Comparison of ENCODE assay signal across 7 cellular contexts in the genomic region with DNA sequence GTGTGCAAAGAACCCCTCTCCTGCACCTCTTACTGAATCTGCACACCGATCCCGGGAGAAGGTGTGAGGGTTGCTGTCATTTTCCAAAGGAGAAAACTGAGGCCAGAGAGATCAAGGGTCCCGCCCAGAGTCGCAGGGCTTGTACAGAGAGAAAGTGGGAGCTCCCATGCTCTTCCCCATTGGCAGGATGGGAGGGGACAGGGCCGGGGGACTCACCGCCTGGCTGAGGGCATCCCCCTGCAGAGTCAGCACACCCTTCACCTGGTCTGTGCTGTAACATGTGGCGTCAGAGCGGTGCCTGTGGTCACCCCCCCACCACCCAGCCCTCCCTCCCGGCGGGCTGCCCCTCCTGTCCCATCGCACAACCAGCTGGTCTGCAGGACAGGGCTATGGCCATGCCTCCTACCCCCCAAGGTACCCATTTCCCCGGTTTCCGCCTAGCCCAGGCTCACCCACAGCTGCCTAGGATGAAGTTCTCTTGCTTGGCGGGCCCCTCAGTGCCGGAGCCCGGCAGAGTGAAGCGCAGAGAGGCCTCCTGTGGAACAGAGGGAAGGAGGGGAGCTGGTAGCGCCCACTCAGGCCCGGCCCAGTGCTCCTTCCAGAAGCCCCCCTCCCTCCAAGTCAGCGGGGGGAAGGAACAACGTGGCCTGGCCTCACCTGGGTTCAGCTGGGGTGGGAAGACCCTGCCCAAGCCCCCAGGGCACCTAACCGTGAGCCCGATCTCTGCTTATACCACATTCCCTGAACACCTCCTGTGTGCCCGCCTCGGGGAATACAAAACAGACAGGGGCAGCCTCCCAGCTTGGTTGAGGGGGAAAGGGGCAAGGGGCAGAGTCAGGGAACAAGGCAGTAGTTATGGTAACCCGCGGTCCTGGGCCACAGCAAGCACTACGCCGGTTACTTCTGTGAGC. TPM values are rescaled to one million over a fixed set of nuclear protein-coding genes. Genes with fewer than 3 reads are reported as not detected.
A peak's percentile ranks its signal among the peaks of the same experiment; 100 is the strongest.
DNase-seq lines count a peak whose midpoint lies in the region; ATAC-seq and TF ChIP-seq lines count a peak whose summit lies in the region.

No MANE protein-coding gene starts in this region.

- no peaks in the 10 kb centered on the region for H3K9me3 Mint-ChIP-seq in activated CD4-positive, alpha-beta memory T cell treated with anti-CD3 and anti-CD28 coated beads, Interleukin-2, amount 10 ng/mL, durations not matched to agents 7 days and 5 days

- no peak for ATAC-seq in right cardiac atrium
- no peak for ATAC-seq in GM21367 (IDR thresholded peaks at IDR 0.05; ENCODE audit: unreplicated experiment)

- H3K36me3 ChIP-seq in smooth muscle cell (ENCODE audit: low read depth) = peaks cover 3% of the 10 kb centered on the region

- no peaks in the 10 kb centered on the region for H3K27me3 Mint-ChIP-seq in activated CD4-positive, alpha-beta memory T cell treated with anti-CD3 and anti-CD28 coated beads, Interleukin-2, amount 10 ng/mL, durations not matched to agents 7 days and 5 days

- POLR2A ChIA-PET in activated CD4-positive, alpha-beta memory T cell treated with anti-CD3 and anti-CD28 coated beads, Interleukin-2, amount 10 ng/mL, durations not matched to agents 7 days and 5 days (lab: Charles Lee) = interaction anchor here (1.3 to 1.7 kb wide), 5 partner anchors 32 to 262 kb away, joined by 3 to 6 read pairs (median 4); partner anchors contain the start of genes CDIP1 and MGRN1

- H3K36me3 Mint-ChIP-seq in activated CD4-positive, alpha-beta memory T cell treated with anti-CD3 and anti-CD28 coated beads, Interleukin-2, amount 10 ng/mL, durations not matched to agents 7 days and 5 days (ENCODE audit: low read depth) = peaks cover 15% of the 10 kb centered on the region

- H3K4me1 ChIP-seq in right cardiac atrium (ENCODE audit: control insufficient read depth, insufficient read depth, low read length) = no peaks in the 10 kb centered on the region
- peaks cover 8% of the 10 kb centered on the region for H3K4me1 ChIP-seq in smooth muscle cell (ENCODE audit: low read depth)

- H3K4me2 ChIP-seq in smooth muscle cell = peak overlapping the region; percentile 97

- H3K9ac ChIP-seq in smooth muscle cell (ENCODE audit: low read depth) = no peak overlapping the region

- no peaks in the 10 kb centered on the region for H4K20me1 ChIP-seq in smooth muscle cell (ENCODE audit: low read depth)

- peaks cover 24% of the 10 kb centered on the region for H3F3A ChIP-seq in smooth muscle cell (ENCODE audit: low read depth)

- peak overlapping the region; percentile 64 for H3K27ac ChIP-seq in right cardiac atrium (ENCODE audit: low read length)
- H3K27ac ChIP-seq in smooth muscle cell (ENCODE audit: low read depth) = no peak overlapping the region

- H3K27ac Mint-ChIP-seq in activated CD4-positive, alpha-beta memory T cell treated with anti-CD3 and anti-CD28 coated beads, Interleukin-2, amount 10 ng/mL, durations not matched to agents 7 days and 5 days = peak overlapping the region; percentile 61

- H3K4me3 Mint-ChIP-seq in activated CD4-positive, alpha-beta memory T cell treated with anti-CD3 and anti-CD28 coated beads, Interleukin-2, amount 10 ng/mL, durations not matched to agents 7 days and 5 days = peak overlapping the region; percentile 76

- no peak for TF ChIP-seq CTCF in HFF-Myc (IDR thresholded peaks at IDR 0.05; ENCODE audit: low read depth, low read length, missing control alignments)
- no peak for TF ChIP-seq CTCF in smooth muscle cell (IDR thresholded peaks at IDR 0.05; ENCODE audit: borderline replicate concordance, insufficient read depth, poor library complexity, severe bottlenecking)
- TF ChIP-seq CTCF in GM20000 (IDR thresholded peaks at IDR 0.05; ENCODE audit: extremely low read depth, missing control alignments) = no peak

- H3K4me3 ChIP-seq in HFF-Myc (replicated peaks; ENCODE audit: low read depth, low read length) (peak overlapping the region; percentile 58), right cardiac atrium (ENCODE audit: low read length) (peak overlapping the region; percentile 66), smooth muscle cell (peak overlapping the region; percentile 86)

- H3K79me2 ChIP-seq in smooth muscle cell (ENCODE audit: low read depth) = peaks cover 4% of the 10 kb centered on the region

- H3K9me3 ChIP-seq in right cardiac atrium (ENCODE audit: control insufficient read depth, low read length) (no peaks in the 10 kb centered on the region), smooth muscle cell (replicated peaks; ENCODE audit: low read depth) (no peaks in the 10 kb centered on the region)

- DNase-seq in HFF-Myc (ENCODE audit: extremely low read depth, low read depth) (no peak), right cardiac atrium (peak in 1 of 3 donors; percentile 58), smooth muscle cell (lab: John Stamatoyannopoulos, UW; ENCODE audit: unreplicated experiment) (no peak), GM20000 (ENCODE audit: low spot score) (no peak), HPDE6-E6E7 (ENCODE audit: extremely low spot score) (no peak)
- DNase-seq in activated CD4-positive, alpha-beta memory T cell treated with anti-CD3 and anti-CD28 coated beads, Interleukin-2, amount 10 ng/mL, durations not matched to agents 7 days and 5 days = no peak

- H3K27me3 ChIP-seq in right cardiac atrium (ENCODE audit: control insufficient read depth, insufficient read depth) = no peaks in the 10 kb centered on the region
- no peaks in the 10 kb centered on the region for H3K27me3 ChIP-seq in smooth muscle cell (ENCODE audit: low read depth)

- H3K4me1 Mint-ChIP-seq in activated CD4-positive, alpha-beta memory T cell treated with anti-CD3 and anti-CD28 coated beads, Interleukin-2, amount 10 ng/mL, durations not matched to agents 7 days and 5 days = peaks cover 23% of the 10 kb centered on the region

- H2AFZ ChIP-seq in smooth muscle cell (ENCODE audit: low read depth) = peak overlapping the region; percentile 64

- intact Hi-C loops in right cardiac atrium (cut with DNase I) = loop anchor here in 1 of 4 donors (10.0 kb wide), 1 partner anchor 153 kb away; the partner anchor contains the start of gene SEC14L5

- WGBS in right cardiac atrium = 56% methylated on average over 29 of the region's 29 CpGs
- 43% methylated on average over 20 of the region's 29 CpGs for WGBS in smooth muscle cell (ENCODE audit: low lambda C conversion rate)

- CTCF ChIA-PET in activated CD4-positive, alpha-beta memory T cell treated with anti-CD3 and anti-CD28 coated beads, Interleukin-2, amount 10 ng/mL, durations not matched to agents 7 days and 5 days (lab: Charles Lee) = interaction anchor here (0.5 to 1.9 kb wide), 3 partner anchors 67 to 177 kb away, joined by 4 to 9 read pairs (median 8); partner anchors contain the start of genes ANKS3, DNAAF8 and MGRN1

RNA-seq across cellular contexts. Expression of gene ROGDI, which starts 1.1 kb away (rescaled TPM):
- total RNA-seq in activated CD4-positive, alpha-beta memory T cell treated with anti-CD3 and anti-CD28 coated beads, Interleukin-2, amount 10 ng/mL, durations not matched to agents 7 days and 5 days = 1 to 10 TPM; 5.9 to 6.9 TPM
- total RNA-seq in right cardiac atrium = 10 to 100 TPM; 55.0 to 76.4 (median 65.3) TPM
- polyA plus RNA-seq in right cardiac atrium = 86.3 TPM
- 21.6 and 32.1 TPM in 2 replicates for total RNA-seq in smooth muscle cell
- polyA plus RNA-seq in smooth muscle cell = 45.6 and 48.7 TPM in 2 replicates

RNA-seq across cellular contexts. Expression of gene SMIM22, which starts 6.1 kb away (rescaled TPM):
- total RNA-seq in activated CD4-positive, alpha-beta memory T cell treated with anti-CD3 and anti-CD28 coated beads, Interleukin-2, amount 10 ng/mL, durations not matched to agents 7 days and 5 days = not detected
- total RNA-seq in right cardiac atrium (not detected), smooth muscle cell (not detected in 2 replicates)
- polyA plus RNA-seq in right cardiac atrium (not detected), smooth muscle cell (0.29 TPM in 1 of 2 replicates, not detected in the other)

RNA-seq across cellular contexts. Expression of gene SEPTIN12, which starts 13.2 kb away (rescaled TPM):
- not detected for total RNA-seq in activated CD4-positive, alpha-beta memory T cell treated with anti-CD3 and anti-CD28 coated beads, Interleukin-2, amount 10 ng/mL, durations not matched to agents 7 days and 5 days
- total RNA-seq in right cardiac atrium = under 1 TPM in 1 of 4 donors, not detected in 3; 0.64 TPM
- polyA plus RNA-seq in right cardiac atrium = not detected
- total RNA-seq in smooth muscle cell = not detected in 2 replicates
- polyA plus RNA-seq in smooth muscle cell = 0.52 TPM in 1 of 2 replicates, not detected in the other

RNA-seq across cellular contexts. Expression of gene ZNF500, which starts 34.3 kb away (rescaled TPM):
- total RNA-seq in activated CD4-positive, alpha-beta memory T cell treated with anti-CD3 and anti-CD28 coated beads, Interleukin-2, amount 10 ng/mL, durations not matched to agents 7 days and 5 days = 10 to 100 TPM; 14.7 to 15.3 TPM
- 10 to 100 TPM in 1 of 4 donors, 1 to 10 TPM in 3; 6.8 to 10.7 (median 8.6) TPM for total RNA-seq in right cardiac atrium
- 7.2 TPM for polyA plus RNA-seq in right cardiac atrium
- 4.1 and 5.3 TPM in 2 replicates for total RNA-seq in smooth muscle cell
- 7.1 and 10.1 TPM in 2 replicates for polyA plus RNA-seq in smooth muscle cell

RNA-seq across cellular contexts. Expression of gene GLYR1, which starts 45.8 kb away (rescaled TPM):
- 10 to 100 TPM; 80.4 to 85.4 TPM for total RNA-seq in activated CD4-positive, alpha-beta memory T cell treated with anti-CD3 and anti-CD28 coated beads, Interleukin-2, amount 10 ng/mL, durations not matched to agents 7 days and 5 days
- total RNA-seq in right cardiac atrium = 10 to 100 TPM; 69.9 to 84.4 (median 81.1) TPM
- polyA plus RNA-seq in right cardiac atrium = 56.1 TPM
- total RNA-seq in smooth muscle cell = 26.4 and 27.8 TPM in 2 replicates
- polyA plus RNA-seq in smooth muscle cell = 28.9 and 35.1 TPM in 2 replicates
